1 cellular context compared by ENCODE assay signal in the genomic region with DNA sequence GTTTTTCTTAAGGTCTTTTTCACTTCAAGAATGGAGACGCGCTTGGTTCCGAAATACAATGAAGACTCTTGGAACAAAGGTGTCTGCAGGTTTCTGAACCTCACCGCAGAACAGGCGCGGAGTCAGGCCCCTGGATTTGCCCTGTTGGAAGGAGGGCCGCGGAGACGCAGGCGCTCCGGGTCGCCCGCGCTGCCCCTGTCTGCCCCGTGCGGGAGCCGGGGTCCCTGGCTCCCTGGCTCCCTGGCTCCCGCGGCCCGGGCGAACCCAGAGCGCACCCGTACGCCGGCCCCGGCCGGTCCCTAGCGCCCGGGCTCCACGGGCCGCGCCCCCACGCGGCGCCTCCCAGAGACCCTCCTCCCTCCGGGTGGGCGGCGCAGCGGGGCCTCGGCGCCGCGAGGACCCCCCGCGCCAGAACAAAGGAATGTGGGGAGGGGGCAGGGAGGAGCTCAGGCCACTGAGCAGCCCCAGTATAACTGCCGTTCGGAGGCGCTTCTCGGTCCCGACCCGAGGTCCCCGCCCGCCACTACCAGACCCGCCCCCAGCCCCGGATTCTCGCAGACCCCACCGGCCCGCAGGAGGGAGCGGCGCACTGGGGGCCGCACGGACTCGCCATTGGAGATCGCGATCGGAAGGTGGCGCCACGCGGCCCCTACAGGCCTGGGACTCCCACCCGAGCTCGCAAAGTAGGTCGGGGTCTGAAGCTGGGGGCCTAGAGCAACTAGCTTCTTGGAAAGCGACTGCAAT.
TF ChIP-seq lines count a peak whose summit lies in the region.

No MANE protein-coding gene starts in this region.

TF ChIP-seq in HepG2, 621 proteins besides CTCF, POLR2A, EP300 and RAD21 (continued from another document and continues in another):
- TF ChIP-seq, protein P1, sequence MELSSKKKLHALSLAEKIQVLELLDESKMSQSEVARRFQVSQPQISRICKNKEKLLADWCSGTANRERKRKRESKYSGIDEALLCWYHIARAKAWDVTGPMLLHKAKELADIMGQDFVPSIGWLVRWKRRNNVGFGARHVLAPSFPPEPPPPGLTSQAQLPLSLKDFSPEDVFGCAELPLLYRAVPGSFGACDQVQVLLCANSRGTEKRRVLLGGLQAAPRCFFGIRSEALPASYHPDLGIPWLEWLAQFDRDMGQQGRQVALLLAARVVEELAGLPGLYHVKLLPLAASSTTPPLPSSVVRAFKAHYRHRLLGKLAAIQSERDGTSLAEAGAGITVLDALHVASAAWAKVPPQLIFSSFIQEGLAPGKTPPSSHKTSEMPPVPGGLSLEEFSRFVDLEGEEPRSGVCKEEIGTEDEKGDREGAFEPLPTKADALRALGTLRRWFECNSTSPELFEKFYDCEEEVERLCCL (CRISPR knock-in tag; IDR thresholded peaks at IDR 0.05; ENCODE audit: borderline replicate concordance), result no peak
- TF ChIP-seq ZEB1 (IDR thresholded peaks at IDR 0.05; ENCODE audit: insufficient replicate concordance, low read depth), result no peak
- TF ChIP-seq ZNF326 (CRISPR knock-in tag; IDR thresholded peaks at IDR 0.05; ENCODE audit: borderline replicate concordance), result no peak
- TF ChIP-seq ETV6 (CRISPR knock-in tag; conservative IDR thresholded peaks at IDR 0.05), result no peak
- no peak for TF ChIP-seq ZNF292 (CRISPR knock-in tag; IDR thresholded peaks at IDR 0.05; ENCODE audit: borderline replicate concordance, low read depth)
- TF ChIP-seq, protein P2, sequence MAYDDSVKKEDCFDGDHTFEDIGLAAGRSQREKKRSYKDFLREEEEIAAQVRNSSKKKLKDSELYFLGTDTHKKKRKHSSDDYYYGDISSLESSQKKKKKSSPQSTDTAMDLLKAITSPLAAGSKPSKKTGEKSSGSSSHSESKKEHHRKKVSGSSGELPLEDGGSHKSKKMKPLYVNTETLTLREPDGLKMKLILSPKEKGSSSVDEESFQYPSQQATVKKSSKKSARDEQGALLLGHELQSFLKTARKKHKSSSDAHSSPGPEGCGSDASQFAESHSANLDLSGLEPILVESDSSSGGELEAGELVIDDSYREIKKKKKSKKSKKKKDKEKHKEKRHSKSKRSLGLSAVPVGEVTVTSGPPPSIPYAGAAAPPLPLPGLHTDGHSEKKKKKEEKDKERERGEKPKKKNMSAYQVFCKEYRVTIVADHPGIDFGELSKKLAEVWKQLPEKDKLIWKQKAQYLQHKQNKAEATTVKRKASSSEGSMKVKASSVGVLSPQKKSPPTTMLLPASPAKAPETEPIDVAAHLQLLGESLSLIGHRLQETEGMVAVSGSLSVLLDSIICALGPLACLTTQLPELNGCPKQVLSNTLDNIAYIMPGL (CRISPR knock-in tag; IDR thresholded peaks at IDR 0.05; ENCODE audit: borderline replicate concordance in 1 of 2, low read depth in 1 of 2), result peak; percentile 52 to 75; a peak in 3 of 4 replicates
- 0 out of 2 replicates have a peak, but pooled peaks have one; percentile 8 for TF ChIP-seq KAT8 (CRISPR knock-in tag; IDR thresholded peaks at IDR 0.05)
- TF ChIP-seq HES4 (CRISPR knock-in tag; IDR thresholded peaks at IDR 0.05; ENCODE audit: borderline replicate concordance), result no peak
- no peak for TF ChIP-seq CREM (IDR thresholded peaks at IDR 0.05)
- TF ChIP-seq CREM (CRISPR knock-in tag; IDR thresholded peaks at IDR 0.05), result no peak
- TF ChIP-seq, protein P3, sequence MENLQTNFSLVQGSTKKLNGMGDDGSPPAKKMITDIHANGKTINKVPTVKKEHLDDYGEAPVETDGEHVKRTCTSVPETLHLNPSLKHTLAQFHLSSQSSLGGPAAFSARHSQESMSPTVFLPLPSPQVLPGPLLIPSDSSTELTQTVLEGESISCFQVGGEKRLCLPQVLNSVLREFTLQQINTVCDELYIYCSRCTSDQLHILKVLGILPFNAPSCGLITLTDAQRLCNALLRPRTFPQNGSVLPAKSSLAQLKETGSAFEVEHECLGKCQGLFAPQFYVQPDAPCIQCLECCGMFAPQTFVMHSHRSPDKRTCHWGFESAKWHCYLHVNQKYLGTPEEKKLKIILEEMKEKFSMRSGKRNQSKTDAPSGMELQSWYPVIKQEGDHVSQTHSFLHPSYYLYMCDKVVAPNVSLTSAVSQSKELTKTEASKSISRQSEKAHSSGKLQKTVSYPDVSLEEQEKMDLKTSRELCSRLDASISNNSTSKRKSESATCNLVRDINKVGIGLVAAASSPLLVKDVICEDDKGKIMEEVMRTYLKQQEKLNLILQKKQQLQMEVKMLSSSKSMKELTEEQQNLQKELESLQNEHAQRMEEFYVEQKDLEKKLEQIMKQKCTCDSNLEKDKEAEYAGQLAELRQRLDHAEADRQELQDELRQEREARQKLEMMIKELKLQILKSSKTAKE (CRISPR knock-in tag; IDR thresholded peaks at IDR 0.05; ENCODE audit: borderline replicate concordance), result no peak
- TF ChIP-seq, protein P4, sequence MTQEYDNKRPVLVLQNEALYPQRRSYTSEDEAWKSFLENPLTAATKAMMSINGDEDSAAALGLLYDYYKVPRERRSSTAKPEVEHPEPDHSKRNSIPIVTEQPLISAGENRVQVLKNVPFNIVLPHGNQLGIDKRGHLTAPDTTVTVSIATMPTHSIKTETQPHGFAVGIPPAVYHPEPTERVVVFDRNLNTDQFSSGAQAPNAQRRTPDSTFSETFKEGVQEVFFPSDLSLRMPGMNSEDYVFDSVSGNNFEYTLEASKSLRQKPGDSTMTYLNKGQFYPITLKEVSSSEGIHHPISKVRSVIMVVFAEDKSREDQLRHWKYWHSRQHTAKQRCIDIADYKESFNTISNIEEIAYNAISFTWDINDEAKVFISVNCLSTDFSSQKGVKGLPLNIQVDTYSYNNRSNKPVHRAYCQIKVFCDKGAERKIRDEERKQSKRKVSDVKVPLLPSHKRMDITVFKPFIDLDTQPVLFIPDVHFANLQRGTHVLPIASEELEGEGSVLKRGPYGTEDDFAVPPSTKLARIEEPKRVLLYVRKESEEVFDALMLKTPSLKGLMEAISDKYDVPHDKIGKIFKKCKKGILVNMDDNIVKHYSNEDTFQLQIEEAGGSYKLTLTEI (CRISPR knock-in tag; conservative IDR thresholded peaks at IDR 0.05), result no peak
- TF ChIP-seq LCORL (IDR thresholded peaks at IDR 0.05), result no peak
- TF ChIP-seq LCORL (CRISPR knock-in tag; IDR thresholded peaks at IDR 0.05), result no peak
- no peak for TF ChIP-seq ZC3H13 (CRISPR knock-in tag; IDR thresholded peaks at IDR 0.05)
- no peak for TF ChIP-seq RFXAP (CRISPR knock-in tag; IDR thresholded peaks at IDR 0.05; ENCODE audit: borderline replicate concordance)
- no peak for TF ChIP-seq TAF15 (IDR thresholded peaks at IDR 0.05; ENCODE audit: low read depth, low read length, poor library complexity, severe bottlenecking)
- TF ChIP-seq, protein P5, sequence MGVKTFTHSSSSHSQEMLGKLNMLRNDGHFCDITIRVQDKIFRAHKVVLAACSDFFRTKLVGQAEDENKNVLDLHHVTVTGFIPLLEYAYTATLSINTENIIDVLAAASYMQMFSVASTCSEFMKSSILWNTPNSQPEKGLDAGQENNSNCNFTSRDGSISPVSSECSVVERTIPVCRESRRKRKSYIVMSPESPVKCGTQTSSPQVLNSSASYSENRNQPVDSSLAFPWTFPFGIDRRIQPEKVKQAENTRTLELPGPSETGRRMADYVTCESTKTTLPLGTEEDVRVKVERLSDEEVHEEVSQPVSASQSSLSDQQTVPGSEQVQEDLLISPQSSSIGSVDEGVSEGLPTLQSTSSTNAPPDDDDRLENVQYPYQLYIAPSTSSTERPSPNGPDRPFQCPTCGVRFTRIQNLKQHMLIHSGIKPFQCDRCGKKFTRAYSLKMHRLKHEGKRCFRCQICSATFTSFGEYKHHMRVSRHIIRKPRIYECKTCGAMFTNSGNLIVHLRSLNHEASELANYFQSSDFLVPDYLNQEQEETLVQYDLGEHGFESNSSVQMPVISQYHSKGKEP (CRISPR knock-in tag; IDR thresholded peaks at IDR 0.05), result no peak
- TF ChIP-seq ZNF138 (CRISPR knock-in tag; IDR thresholded peaks at IDR 0.05; ENCODE audit: low read depth), result no peak
- TF ChIP-seq GATAD2A (CRISPR knock-in tag; IDR thresholded peaks at IDR 0.05), result no peak; the same call in 1 of the 2 replicates
- TF ChIP-seq MBNL3 (CRISPR knock-in tag; conservative IDR thresholded peaks at IDR 0.05), result no peak
- TF ChIP-seq, protein P6, sequence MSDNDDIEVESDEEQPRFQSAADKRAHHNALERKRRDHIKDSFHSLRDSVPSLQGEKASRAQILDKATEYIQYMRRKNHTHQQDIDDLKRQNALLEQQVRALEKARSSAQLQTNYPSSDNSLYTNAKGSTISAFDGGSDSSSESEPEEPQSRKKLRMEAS (IDR thresholded peaks at IDR 0.05), result peak; percentile 31; the same call in 1 of the 2 replicates
- no peak for TF ChIP-seq NCOA5 (CRISPR knock-in tag; IDR thresholded peaks at IDR 0.05)
- TF ChIP-seq, protein P7, sequence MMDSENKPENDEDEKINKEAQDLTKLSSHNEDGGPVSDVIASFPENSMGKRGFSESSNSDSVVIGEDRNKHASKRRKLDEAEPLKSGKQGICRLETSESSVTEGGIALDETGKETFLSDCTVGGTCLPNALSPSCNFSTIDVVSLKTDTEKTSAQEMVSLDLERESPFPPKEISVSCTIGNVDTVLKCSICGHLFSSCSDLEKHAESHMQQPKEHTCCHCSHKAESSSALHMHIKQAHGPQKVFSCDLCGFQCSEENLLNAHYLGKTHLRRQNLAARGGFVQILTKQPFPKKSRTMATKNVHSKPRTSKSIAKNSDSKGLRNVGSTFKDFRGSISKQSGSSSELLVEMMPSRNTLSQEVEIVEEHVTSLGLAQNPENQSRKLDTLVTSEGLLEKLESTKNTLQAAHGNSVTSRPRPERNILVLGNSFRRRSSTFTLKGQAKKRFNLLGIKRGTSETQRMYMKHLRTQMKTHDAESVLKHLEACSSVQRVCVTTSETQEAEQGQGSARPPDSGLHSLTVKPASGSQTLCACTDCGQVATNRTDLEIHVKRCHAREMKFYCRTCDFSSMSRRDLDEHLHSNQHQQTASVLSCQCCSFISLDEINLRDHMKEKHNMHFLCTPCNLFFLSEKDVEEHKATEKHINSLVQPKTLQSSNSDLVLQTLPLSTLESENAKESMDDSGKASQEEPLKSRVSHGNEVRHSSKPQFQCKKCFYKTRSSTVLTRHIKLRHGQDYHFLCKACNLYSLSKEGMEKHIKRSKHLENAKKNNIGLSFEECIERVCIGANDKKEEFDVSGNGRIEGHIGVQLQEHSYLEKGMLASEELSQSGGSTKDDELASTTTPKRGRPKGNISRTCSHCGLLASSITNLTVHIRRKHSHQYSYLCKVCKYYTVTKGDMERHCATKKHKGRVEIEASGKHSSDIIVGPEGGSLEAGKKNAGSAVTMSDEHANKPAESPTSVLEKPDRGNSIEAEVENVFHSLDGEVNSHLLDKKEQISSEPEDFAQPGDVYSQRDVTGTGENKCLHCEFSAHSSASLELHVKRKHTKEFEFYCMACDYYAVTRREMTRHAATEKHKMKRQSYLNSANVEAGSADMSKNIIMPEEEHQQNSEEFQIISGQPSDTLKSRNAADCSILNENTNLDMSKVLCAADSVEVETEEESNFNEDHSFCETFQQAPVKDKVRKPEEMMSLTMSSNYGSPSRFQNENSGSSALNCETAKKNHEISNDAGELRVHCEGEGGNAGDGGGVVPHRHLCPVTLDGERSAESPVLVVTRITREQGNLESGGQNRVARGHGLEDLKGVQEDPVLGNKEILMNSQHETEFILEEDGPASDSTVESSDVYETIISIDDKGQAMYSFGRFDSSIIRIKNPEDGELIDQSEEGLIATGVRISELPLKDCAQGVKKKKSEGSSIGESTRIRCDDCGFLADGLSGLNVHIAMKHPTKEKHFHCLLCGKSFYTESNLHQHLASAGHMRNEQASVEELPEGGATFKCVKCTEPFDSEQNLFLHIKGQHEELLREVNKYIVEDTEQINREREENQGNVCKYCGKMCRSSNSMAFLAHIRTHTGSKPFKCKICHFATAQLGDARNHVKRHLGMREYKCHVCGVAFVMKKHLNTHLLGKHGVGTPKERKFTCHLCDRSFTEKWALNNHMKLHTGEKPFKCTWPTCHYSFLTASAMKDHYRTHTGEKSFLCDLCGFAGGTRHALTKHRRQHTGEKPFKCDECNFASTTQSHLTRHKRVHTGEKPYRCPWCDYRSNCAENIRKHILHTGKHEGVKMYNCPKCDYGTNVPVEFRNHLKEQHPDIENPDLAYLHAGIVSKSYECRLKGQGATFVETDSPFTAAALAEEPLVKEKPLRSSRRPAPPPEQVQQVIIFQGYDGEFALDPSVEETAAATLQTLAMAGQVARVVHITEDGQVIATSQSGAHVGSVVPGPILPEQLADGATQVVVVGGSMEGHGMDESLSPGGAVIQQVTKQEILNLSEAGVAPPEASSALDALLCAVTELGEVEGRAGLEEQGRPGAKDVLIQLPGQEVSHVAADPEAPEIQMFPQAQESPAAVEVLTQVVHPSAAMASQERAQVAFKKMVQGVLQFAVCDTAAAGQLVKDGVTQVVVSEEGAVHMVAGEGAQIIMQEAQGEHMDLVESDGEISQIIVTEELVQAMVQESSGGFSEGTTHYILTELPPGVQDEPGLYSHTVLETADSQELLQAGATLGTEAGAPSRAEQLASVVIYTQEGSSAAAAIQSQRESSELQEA (CRISPR knock-in tag; IDR thresholded peaks at IDR 0.05; ENCODE audit: not compliant biosample characterization), result peak; percentile 33
- TF ChIP-seq KLF16 (CRISPR knock-in tag; IDR thresholded peaks at IDR 0.05), result 0 out of 4 replicates have a peak, but pooled peaks of 1 of the 2 experiments have one; percentile 32
- no peak for TF ChIP-seq ZZZ3 (CRISPR knock-in tag; IDR thresholded peaks at IDR 0.05; ENCODE audit: borderline replicate concordance)
- no peak for TF ChIP-seq ZNF224 (CRISPR knock-in tag; IDR thresholded peaks at IDR 0.05)
- no peak for TF ChIP-seq ZNF777 (CRISPR knock-in tag; IDR thresholded peaks at IDR 0.05)
- TF ChIP-seq ZNF510 (CRISPR knock-in tag; IDR thresholded peaks at IDR 0.05; ENCODE audit: low read depth), result no peak
- TF ChIP-seq, protein P8, sequence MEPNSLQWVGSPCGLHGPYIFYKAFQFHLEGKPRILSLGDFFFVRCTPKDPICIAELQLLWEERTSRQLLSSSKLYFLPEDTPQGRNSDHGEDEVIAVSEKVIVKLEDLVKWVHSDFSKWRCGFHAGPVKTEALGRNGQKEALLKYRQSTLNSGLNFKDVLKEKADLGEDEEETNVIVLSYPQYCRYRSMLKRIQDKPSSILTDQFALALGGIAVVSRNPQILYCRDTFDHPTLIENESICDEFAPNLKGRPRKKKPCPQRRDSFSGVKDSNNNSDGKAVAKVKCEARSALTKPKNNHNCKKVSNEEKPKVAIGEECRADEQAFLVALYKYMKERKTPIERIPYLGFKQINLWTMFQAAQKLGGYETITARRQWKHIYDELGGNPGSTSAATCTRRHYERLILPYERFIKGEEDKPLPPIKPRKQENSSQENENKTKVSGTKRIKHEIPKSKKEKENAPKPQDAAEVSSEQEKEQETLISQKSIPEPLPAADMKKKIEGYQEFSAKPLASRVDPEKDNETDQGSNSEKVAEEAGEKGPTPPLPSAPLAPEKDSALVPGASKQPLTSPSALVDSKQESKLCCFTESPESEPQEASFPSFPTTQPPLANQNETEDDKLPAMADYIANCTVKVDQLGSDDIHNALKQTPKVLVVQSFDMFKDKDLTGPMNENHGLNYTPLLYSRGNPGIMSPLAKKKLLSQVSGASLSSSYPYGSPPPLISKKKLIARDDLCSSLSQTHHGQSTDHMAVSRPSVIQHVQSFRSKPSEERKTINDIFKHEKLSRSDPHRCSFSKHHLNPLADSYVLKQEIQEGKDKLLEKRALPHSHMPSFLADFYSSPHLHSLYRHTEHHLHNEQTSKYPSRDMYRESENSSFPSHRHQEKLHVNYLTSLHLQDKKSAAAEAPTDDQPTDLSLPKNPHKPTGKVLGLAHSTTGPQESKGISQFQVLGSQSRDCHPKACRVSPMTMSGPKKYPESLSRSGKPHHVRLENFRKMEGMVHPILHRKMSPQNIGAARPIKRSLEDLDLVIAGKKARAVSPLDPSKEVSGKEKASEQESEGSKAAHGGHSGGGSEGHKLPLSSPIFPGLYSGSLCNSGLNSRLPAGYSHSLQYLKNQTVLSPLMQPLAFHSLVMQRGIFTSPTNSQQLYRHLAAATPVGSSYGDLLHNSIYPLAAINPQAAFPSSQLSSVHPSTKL (CRISPR knock-in tag; IDR thresholded peaks at IDR 0.05), result peak; percentile 10; the same call in 1 of the 2 replicates
- TF ChIP-seq ZNF652 (CRISPR knock-in tag; IDR thresholded peaks at IDR 0.05; ENCODE audit: borderline replicate concordance, low read depth), result no peak
- TF ChIP-seq ZFY (CRISPR knock-in tag; IDR thresholded peaks at IDR 0.05), result peak; percentile 48
